ENCODE assay signal across 13 cellular contexts in the genomic region with DNA sequence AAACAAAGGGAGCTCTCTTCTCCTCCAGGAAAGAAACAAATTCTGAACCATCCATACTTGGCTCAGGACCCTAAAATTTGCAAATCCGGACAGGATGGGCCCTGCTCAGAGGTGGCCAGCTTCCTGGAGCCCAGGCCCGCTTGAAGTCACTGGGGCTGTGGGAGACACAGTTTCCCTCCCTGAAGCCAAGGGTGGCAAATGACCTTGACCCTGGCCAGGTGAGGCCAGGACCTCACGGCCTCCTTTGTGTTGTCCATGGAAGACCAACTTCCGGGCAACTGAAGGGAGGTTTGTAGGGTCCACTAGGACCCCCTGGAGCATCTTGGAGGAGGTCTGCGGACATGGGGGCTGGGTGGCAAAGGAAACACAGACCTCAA. TPM values are rescaled to one million over a fixed set of nuclear protein-coding genes. Genes with fewer than 3 reads are reported as not detected.
DNase-seq lines count a peak whose midpoint lies in the region; ATAC-seq and TF ChIP-seq lines count a peak whose summit lies in the region.
"Had no signal": no experiment of that assay in that cellular context is flagged by ENCODE, and none has a peak within 500 bp of the region (broad histone marks: within the 10 kb centered on the region; RNA-seq: fewer than 3 reads in every experiment).

No MANE protein-coding gene starts in this region.

- H3K27ac ChIP-seq in transverse colon = peak overlapping the region; percentile 72 to 85 (median 84)

- no peaks in the 10 kb centered on the region for H3K27me3 Mint-ChIP-seq in activated T-cell treated with anti-CD3 and anti-CD28 coated beads, Interleukin-2, amount 50 U/mL, for 72 hours (ENCODE audit: low read depth)
- no peaks in the 10 kb centered on the region for H3K27me3 Mint-ChIP-seq in activated naive CD8-positive, alpha-beta T cell treated with anti-CD3 and anti-CD28 coated beads for 36 hours
- H3K27me3 Mint-ChIP-seq in naive B cell = peaks cover 0 to 9% (median 0%) of the 10 kb centered on the region in 3 donors

- TF ChIP-seq CTCF in transverse colon (IDR thresholded peaks at IDR 0.05) = no peak

- no peak for DNase-seq in activated T-cell treated with anti-CD3 and anti-CD28 coated beads, Interleukin-2, amount 50 U/mL, for 72 hours
- no peak for DNase-seq in activated T-cell treated with anti-CD3 and anti-CD28 coated beads for 4 hours
- DNase-seq in activated naive CD8-positive, alpha-beta T cell treated with anti-CD3 and anti-CD28 coated beads for 36 hours = no peak
- no peak for DNase-seq in naive B cell
- no peak for DNase-seq in transverse colon
- no peak for DNase-seq in effector CD8-positive, alpha-beta T cell (lab: John Stamatoyannopoulos, UW)
- DNase-seq: NCI-H1694 treated with DMSO at 0.1 percent for 48 hours, NCI-H748 treated with DMSO at 0.1 percent for 48 hours had no signal

- peaks cover 38% of the 10 kb centered on the region for H3K4me1 Mint-ChIP-seq in activated T-cell treated with anti-CD3 and anti-CD28 coated beads, Interleukin-2, amount 50 U/mL, for 72 hours (ENCODE audit: low read depth)
- H3K4me1 Mint-ChIP-seq in activated naive CD8-positive, alpha-beta T cell treated with anti-CD3 and anti-CD28 coated beads for 36 hours = peaks cover 30% of the 10 kb centered on the region
- H3K4me1 Mint-ChIP-seq in naive B cell = peaks cover 25 to 38% (median 30%) of the 10 kb centered on the region in 3 donors

- peaks cover 16 to 60% (median 42%) of the 10 kb centered on the region in 4 donors for H3K4me1 ChIP-seq in transverse colon

- no peaks in the 10 kb centered on the region for H3K27me3 ChIP-seq in transverse colon
- H3K27me3 ChIP-seq: thyroid gland had no signal

- TF ChIP-seq EP300 in transverse colon (IDR thresholded peaks at IDR 0.05; ENCODE audit: low read depth) = no peak

- no peaks in the 10 kb centered on the region for H3K9me3 ChIP-seq in transverse colon
- H3K9me3 ChIP-seq: thyroid gland had no signal

- intact Hi-C loops in transverse colon (cut with DNase I; ENCODE audit: low total_unique reads) = no loop called here

- H3K9me3 Mint-ChIP-seq in activated T-cell treated with anti-CD3 and anti-CD28 coated beads, Interleukin-2, amount 50 U/mL, for 72 hours = no peaks in the 10 kb centered on the region
- H3K9me3 Mint-ChIP-seq in activated naive CD8-positive, alpha-beta T cell treated with anti-CD3 and anti-CD28 coated beads for 36 hours = no peaks in the 10 kb centered on the region
- no peaks in the 10 kb centered on the region for H3K9me3 Mint-ChIP-seq in naive B cell
- H3K9me3 Mint-ChIP-seq: mesothelial cell of epicardium had no signal

- H3K4me3 Mint-ChIP-seq in activated T-cell treated with anti-CD3 and anti-CD28 coated beads, Interleukin-2, amount 50 U/mL, for 72 hours = peak overlapping the region; percentile 75 to 76
- H3K4me3 Mint-ChIP-seq in activated naive CD8-positive, alpha-beta T cell treated with anti-CD3 and anti-CD28 coated beads for 36 hours = no peak overlapping the region
- peak overlapping the region in 6 of 8 donors; percentile 35 to 84 (median 48) for H3K4me3 Mint-ChIP-seq in naive B cell
- H3K4me3 Mint-ChIP-seq: mesothelial cell of epicardium had no signal

- 66 to 74% methylated on average over 2 to 5 of the region's 5 CpGs for WGBS in transverse colon (ENCODE audit: low coverage in 1 of 2), 2 donors

- ATAC-seq in activated T-cell treated with anti-CD3 and anti-CD28 coated beads, Interleukin-2, amount 50 U/mL, for 72 hours (replicated peaks in 1 of 2) = no peak
- ATAC-seq in naive B cell (ENCODE audit: low read depth in 2 of 2) (no peak), HG02840 (IDR thresholded peaks at IDR 0.05; ENCODE audit: low FRiP score, unreplicated experiment) (no peak), HG03039 (IDR thresholded peaks at IDR 0.05; ENCODE audit: unreplicated experiment) (no peak)

- no peaks in the 10 kb centered on the region for H3K36me3 ChIP-seq in transverse colon
- H3K36me3 ChIP-seq: thyroid gland had no signal

- in situ Hi-C loops in transverse colon (cut with MboI; ENCODE audit: low pct_ligation_motif_present in 1 of 4, low pct_unique_long_range_greater_than_20kb in 1 of 4, low sequenced_read_pairs in 3 of 4) = loop anchor here in 2 of 4 donors (10.0 to 25.0 kb wide), 2 partner anchors 172 to 180 kb away; partner anchors contain the start of genes MISP3 (in 1 of the 2) and PALM3 (in 1 of the 2)

- no peaks in the 10 kb centered on the region for H3K36me3 Mint-ChIP-seq in activated T-cell treated with anti-CD3 and anti-CD28 coated beads, Interleukin-2, amount 50 U/mL, for 72 hours (ENCODE audit: insufficient read depth in 2 of 2)
- no peaks in the 10 kb centered on the region for H3K36me3 Mint-ChIP-seq in activated naive CD8-positive, alpha-beta T cell treated with anti-CD3 and anti-CD28 coated beads for 36 hours
- no peaks in the 10 kb centered on the region for H3K36me3 Mint-ChIP-seq in naive B cell
- H3K36me3 Mint-ChIP-seq: mesothelial cell of epicardium had no signal

- no peak for TF ChIP-seq POLR2A in transverse colon (IDR thresholded peaks at IDR 0.05)

- peak overlapping the region; percentile 65 for H3K27ac Mint-ChIP-seq in activated T-cell treated with anti-CD3 and anti-CD28 coated beads, Interleukin-2, amount 50 U/mL, for 72 hours
- H3K27ac Mint-ChIP-seq in activated naive CD8-positive, alpha-beta T cell treated with anti-CD3 and anti-CD28 coated beads for 36 hours = peak overlapping the region; percentile 66
- H3K27ac Mint-ChIP-seq in naive B cell = peak overlapping the region in 4 of 6 donors; percentile 27 to 45 (median 40)

- no peak overlapping the region for H3K4me3 ChIP-seq in transverse colon
- H3K4me3 ChIP-seq: thyroid gland had no signal

RNA-seq across cellular contexts. Expression of gene NANOS3, which starts 5.5 kb away (rescaled TPM):
- total RNA-seq in activated T-cell treated with anti-CD3 and anti-CD28 coated beads, Interleukin-2, amount 50 U/mL, for 72 hours = 1 to 10 TPM; 3.1 to 3.8 TPM
- under 1 TPM; 0.70 to 0.80 TPM for total RNA-seq in activated naive CD8-positive, alpha-beta T cell treated with anti-CD3 and anti-CD28 coated beads for 36 hours
- polyA plus RNA-seq in naive B cell (ENCODE audit: low read depth in 6 of 6) = not detected
- total RNA-seq in transverse colon = not detected
- total RNA-seq: Daoy, thyroid gland had no signal

RNA-seq across cellular contexts. Expression of gene BRME1, which starts 23.5 kb away (rescaled TPM):
- 10 to 100 TPM; 13.2 to 15.7 TPM for total RNA-seq in activated T-cell treated with anti-CD3 and anti-CD28 coated beads, Interleukin-2, amount 50 U/mL, for 72 hours
- total RNA-seq in activated naive CD8-positive, alpha-beta T cell treated with anti-CD3 and anti-CD28 coated beads for 36 hours = 1 to 10 TPM; 6.9 to 7.3 TPM
- polyA plus RNA-seq in naive B cell (ENCODE audit: low read depth in 6 of 6) = under 1 TPM in 2 of 6 donors, not detected in 4; 0.47 to 0.51 TPM
- 100 to 1,000 TPM in 1 of 4 donors, 1 to 10 TPM in 3; 5.2 to 102 (median 6.7) TPM for total RNA-seq in transverse colon

RNA-seq across cellular contexts. Expression of gene CC2D1A, which starts 23.6 kb away (rescaled TPM):
- 10 to 100 TPM; 39.4 to 44.7 TPM for total RNA-seq in activated T-cell treated with anti-CD3 and anti-CD28 coated beads, Interleukin-2, amount 50 U/mL, for 72 hours
- total RNA-seq in activated naive CD8-positive, alpha-beta T cell treated with anti-CD3 and anti-CD28 coated beads for 36 hours = 10 to 100 TPM; 24.4 to 25.0 TPM
- polyA plus RNA-seq in naive B cell (ENCODE audit: low read depth in 6 of 6) = 10 to 100 TPM in 2 of 6 donors, 1 to 10 TPM in 4; 2.9 to 13.9 (median 4.3) TPM
- 100 to 1,000 TPM; 113 to 294 (median 177) TPM for total RNA-seq in transverse colon

RNA-seq across cellular contexts. Expression of gene PODNL1, which starts 55.8 kb away (rescaled TPM):
- under 1 TPM in 1 of 2 donors, not detected in 1; 0.81 TPM for total RNA-seq in activated T-cell treated with anti-CD3 and anti-CD28 coated beads, Interleukin-2, amount 50 U/mL, for 72 hours
- not detected for total RNA-seq in activated naive CD8-positive, alpha-beta T cell treated with anti-CD3 and anti-CD28 coated beads for 36 hours
- polyA plus RNA-seq in naive B cell (ENCODE audit: low read depth in 6 of 6) = not detected
- total RNA-seq in transverse colon = 10 to 100 TPM in 1 of 4 donors, 1 to 10 TPM in 3; 3.0 to 15.3 (median 3.2) TPM
- total RNA-seq: Daoy had no signal
